In the genomic region with DNA sequence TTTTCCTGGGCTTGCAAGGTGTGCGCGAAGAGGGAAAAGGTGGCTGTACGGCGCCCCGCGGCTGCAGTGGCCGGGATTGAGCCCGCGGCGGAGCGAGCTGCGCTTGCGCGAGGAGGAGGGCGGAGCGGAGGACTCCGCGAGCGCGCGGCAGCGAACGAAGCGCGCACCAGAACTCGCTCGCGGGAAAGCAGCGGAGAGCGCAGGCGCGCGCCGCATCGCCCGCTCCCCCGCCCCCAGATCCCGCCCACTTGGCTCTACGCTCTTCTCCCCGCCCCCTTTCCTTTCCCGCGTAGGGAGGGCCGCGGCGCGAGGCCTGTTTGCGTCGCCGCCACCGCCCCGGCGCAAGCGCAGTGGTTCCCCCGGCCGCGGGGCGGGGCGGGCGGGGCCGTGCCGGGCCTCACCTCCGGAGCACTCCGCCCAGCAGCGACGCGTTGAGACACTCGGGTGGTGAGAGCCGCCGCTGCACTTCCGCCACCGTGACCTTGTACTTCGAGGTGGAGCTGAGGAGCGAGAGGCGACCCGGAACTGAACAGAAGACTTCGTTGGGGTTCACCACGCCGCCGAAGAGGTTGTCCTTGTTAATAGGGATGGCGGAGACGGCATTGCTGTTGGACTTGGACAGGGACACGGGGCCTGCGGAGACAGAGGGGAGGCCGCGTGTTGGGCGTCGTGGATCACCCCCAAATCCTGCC, we compare ENCODE assay signal across 8 cellular contexts. TPM values are rescaled to one million over a fixed set of nuclear protein-coding genes. Genes with fewer than 3 reads are reported as not detected.
DNase-seq lines count a peak whose midpoint lies in the region; ATAC-seq and TF ChIP-seq lines count a peak whose summit lies in the region.

No MANE protein-coding gene starts in this region.

- peak overlapping the region; percentile 73 for H3K4me3 ChIP-seq in CD4-positive, CD25-positive, alpha-beta regulatory T cell (ENCODE audit: low read depth, low read length)
- peak overlapping the region; percentile 33 to 79 (median 62) for H3K4me3 ChIP-seq in dorsolateral prefrontal cortex

- H3K9me3 ChIP-seq in CD4-positive, CD25-positive, alpha-beta regulatory T cell (ENCODE audit: control insufficient read depth in 2 of 2, low read length in 2 of 2) = peaks cover 23 to 24% of the 10 kb centered on the region in 2 experiments

- H3K4me3 Mint-ChIP-seq in CD4-positive, CD25-positive, alpha-beta regulatory T cell = peak overlapping the region; percentile 65 to 87 (median 79)

- peaks cover 1 to 41% (median 17%) of the 10 kb centered on the region in 7 donors for H3K9me3 Mint-ChIP-seq in CD4-positive, CD25-positive, alpha-beta regulatory T cell

- peaks cover 4 to 14% (median 6%) of the 10 kb centered on the region in 4 donors for H3K4me1 Mint-ChIP-seq in CD4-positive, CD25-positive, alpha-beta regulatory T cell

- peaks cover 43% of the 10 kb centered on the region for H3K27me3 ChIP-seq in CD4-positive, CD25-positive, alpha-beta regulatory T cell (ENCODE audit: control insufficient read depth, insufficient read depth, low read length)
- H3K27me3 ChIP-seq in dorsolateral prefrontal cortex = peaks cover 1 to 100% (median 92%) of the 10 kb centered on the region in 45 donors

- H3K27me3 Mint-ChIP-seq in CD4-positive, CD25-positive, alpha-beta regulatory T cell = peaks cover 82% of the 10 kb centered on the region

- peak in 55 of 56 donors; percentile 29 to 77 (median 57) for TF ChIP-seq CTCF in dorsolateral prefrontal cortex (IDR thresholded peaks at IDR 0.05 in 54 of 56, conservative IDR thresholded peaks at IDR 0.05 in 2 of 56; ENCODE audit: low read depth in 1 of 56, partially characterized antibody in 56 of 56)

- intact Hi-C loops in dorsolateral prefrontal cortex (cut with DNase I) = loop anchor here in 1 of 2 donors (2.0 to 10.0 kb wide), 2 partner anchors 89 to 259 kb away; no protein-coding TSS in a partner anchor

- peak; percentile 83 to 87 for ATAC-seq in CD4-positive, CD25-positive, alpha-beta regulatory T cell (ENCODE audit: low read depth in 2 of 2)
- ATAC-seq in GM19328 (IDR thresholded peaks at IDR 0.05; ENCODE audit: unreplicated experiment) = peak; percentile 96
- peak; percentile 97 for ATAC-seq in HG03460 (IDR thresholded peaks at IDR 0.05; ENCODE audit: unreplicated experiment)

- no peaks in the 10 kb centered on the region for H3K36me3 ChIP-seq in CD4-positive, CD25-positive, alpha-beta regulatory T cell (ENCODE audit: control insufficient read depth, insufficient read depth, low read length)

- DNase-seq in CD4-positive, CD25-positive, alpha-beta regulatory T cell = peak; percentile 63 to 90 (median 82)
- peak; percentile 95 to 99 for DNase-seq in NCI-H526 (lab: John Stamatoyannopoulos, UW)
- peak; percentile 64 to 84 for DNase-seq in activated CD4-positive, alpha-beta T cell treated with anti-CD3 and anti-CD28 coated beads, Interleukin-2, amount 50 U/mL, for 24 hours (ENCODE audit: low read depth in 1 of 2, low spot score in 1 of 2)
- DNase-seq in dorsolateral prefrontal cortex = peak; percentile 68 to 89 (median 77)
- DNase-seq in lung microvascular endothelial cell (ENCODE audit: low read depth in 2 of 2) = peak; percentile 96 to 97
- DNase-seq in stimulated activated CD4-positive, alpha-beta T cell treated with anti-CD3 and anti-CD28 coated beads, TNF-alpha, amount 100 ng/mL, for 4 hours (ENCODE audit: low read depth in 3 of 3) = peak; percentile 62 to 78 (median 69)

- H3K36me3 Mint-ChIP-seq in CD4-positive, CD25-positive, alpha-beta regulatory T cell = no peaks in the 10 kb centered on the region

- peak overlapping the region; percentile 45 for H3K27ac ChIP-seq in CD4-positive, CD25-positive, alpha-beta regulatory T cell (ENCODE audit: insufficient read depth, low read length, poor library complexity, severe bottlenecking)
- peak overlapping the region in 36 of 59 donors; percentile 3 to 78 (median 48) for H3K27ac ChIP-seq in dorsolateral prefrontal cortex

- H3K4me1 ChIP-seq in CD4-positive, CD25-positive, alpha-beta regulatory T cell (ENCODE audit: control insufficient read depth, insufficient read depth, low read length, poor library complexity, severe bottlenecking) = peaks cover 13% of the 10 kb centered on the region

- peak overlapping the region in 2 of 3 donors; percentile 62 to 63 for H3K27ac Mint-ChIP-seq in CD4-positive, CD25-positive, alpha-beta regulatory T cell

RNA-seq across cellular contexts. Expression of a gene that starts 10.6 kb away (rescaled TPM):
- not detected for total RNA-seq in CD4-positive, CD25-positive, alpha-beta regulatory T cell
- not detected for polyA plus RNA-seq in CD4-positive, CD25-positive, alpha-beta regulatory T cell
- total RNA-seq in dorsolateral prefrontal cortex (1 to 10 TPM in 10 of 120 experiments, under 1 TPM in 76, not detected in 34; 0.12 to 2.4 (median 0.52) TPM), lung microvascular endothelial cell (not detected in 2 replicates)

Comparison
In these comparisons a context has a peak if more than half of its experiments do, and no peak if none do; other contexts are left out.
1. Peak in every context shown above with its lines: DNase-seq, ATAC-seq, H3K4me3 ChIP-seq and H3K27ac ChIP-seq.